24 cellular contexts compared by ENCODE assay signal in the genomic region with DNA sequence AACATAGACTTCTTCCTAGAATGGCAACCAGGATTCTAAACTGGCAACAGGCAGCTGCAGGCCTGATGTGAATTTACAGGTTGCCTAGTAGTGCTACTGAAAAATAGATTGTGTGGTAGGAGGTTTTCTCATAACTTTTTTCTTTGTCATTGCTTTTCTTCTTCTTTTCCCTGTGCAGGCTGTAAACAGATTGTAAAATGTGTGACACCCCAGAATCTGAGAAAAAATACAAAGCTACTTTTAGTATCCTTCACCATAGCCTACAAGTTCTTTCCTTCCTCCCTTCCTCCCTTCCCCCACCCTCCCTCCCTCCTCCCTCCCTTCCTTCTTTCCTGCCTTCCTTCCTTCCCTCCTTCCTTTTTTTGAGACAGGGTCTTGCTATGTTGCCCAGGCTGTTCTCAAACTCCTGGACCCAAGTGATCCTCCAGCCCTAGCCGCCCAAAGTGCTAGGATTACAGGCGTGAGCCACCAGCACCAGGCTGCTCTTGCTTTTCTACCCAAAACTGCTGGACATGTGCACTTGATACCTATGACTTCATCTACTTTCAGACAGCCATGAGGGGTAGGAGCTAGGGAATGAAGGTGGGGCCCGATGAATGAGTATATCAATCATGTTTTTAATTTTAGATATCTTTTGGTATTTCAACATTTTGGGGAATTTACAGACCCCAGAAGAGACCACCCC.
"Had no signal": no experiment of that assay in that cellular context is flagged by ENCODE, and none has a peak within 500 bp of the region (broad histone marks: within the 10 kb centered on the region; RNA-seq: fewer than 3 reads in every experiment).

No MANE protein-coding gene starts in this region.

- H3K36me3 Mint-ChIP-seq: memory B cell; naive thymus-derived CD8-positive, alpha-beta T cell; stimulated activated effector memory CD8-positive, alpha-beta T cell treated with anti-CD3 and anti-CD28 coated beads, Interleukin-12 subunit alpha, Interleukin-12 subunit beta, amount 100 ng/mL, for 72 hours had no signal

- H3K4me3 Mint-ChIP-seq: dendritic cell treated with granulocyte-macrophage colony-stimulating factor and Interleukin-4, amounts not matched to agents 40 ng/mL and 50 ng/mL, for 4 days; memory B cell; naive thymus-derived CD8-positive, alpha-beta T cell; nephron progenitor cell; stimulated activated effector memory CD8-positive, alpha-beta T cell treated with anti-CD3 and anti-CD28 coated beads, Interleukin-12 subunit alpha, Interleukin-12 subunit beta, amount 100 ng/mL, for 72 hours had no signal

- H3K9me3 Mint-ChIP-seq: memory B cell; stimulated activated effector memory CD8-positive, alpha-beta T cell treated with anti-CD3 and anti-CD28 coated beads, Interleukin-12 subunit alpha, Interleukin-12 subunit beta, amount 100 ng/mL, for 72 hours had no signal

- H3K4me3 ChIP-seq: lung, prostate gland, right atrium auricular region, sigmoid colon, stomach, tibial artery, upper lobe of right lung, uterus had no signal

- H3K27ac ChIP-seq: prostate gland, right atrium auricular region, stomach, tibial artery, upper lobe of right lung, uterus had no signal

- H3K27ac Mint-ChIP-seq: dendritic cell treated with granulocyte-macrophage colony-stimulating factor and Interleukin-4, amounts not matched to agents 40 ng/mL and 50 ng/mL, for 4 days; memory B cell; naive thymus-derived CD8-positive, alpha-beta T cell; stimulated activated effector memory CD8-positive, alpha-beta T cell treated with anti-CD3 and anti-CD28 coated beads, Interleukin-12 subunit alpha, Interleukin-12 subunit beta, amount 100 ng/mL, for 72 hours had no signal

- H3K36me3 ChIP-seq: prostate gland, right atrium auricular region, sigmoid colon, stomach, tibial artery, upper lobe of right lung, uterus had no signal

- H3K9me3 ChIP-seq: prostate gland, right atrium auricular region, sigmoid colon, stomach, tibial artery, upper lobe of right lung, uterus had no signal

- H3K27me3 Mint-ChIP-seq: dendritic cell treated with granulocyte-macrophage colony-stimulating factor and Interleukin-4, amounts not matched to agents 40 ng/mL and 50 ng/mL, for 4 days had no signal

- H3K4me1 ChIP-seq: prostate gland, right atrium auricular region, stomach, tibial artery, upper lobe of right lung, uterus had no signal

- DNase-seq: central memory CD4-positive, alpha-beta T cell; effector CD8-positive, alpha-beta T cell; left ventricle myocardium superior; naive thymus-derived CD8-positive, alpha-beta T cell; nephron progenitor cell; nucleus accumbens; sigmoid colon; stimulated activated CD4-positive, alpha-beta T cell treated with anti-CD3 and anti-CD28 coated beads, Interleukin-2, amount 100 ng/mL, for 24 hours; stimulated activated CD4-positive, alpha-beta T cell treated with anti-CD3 and anti-CD28 coated beads, Interleukin-4, amount 100 ng/mL, for 24 hours; stimulated activated naive CD4-positive, alpha-beta T cell treated with Interleukin-2 at 50 U/mL for 16 hours; stomach; tibial artery; upper lobe of right lung; uterus had no signal

- H3K4me1 Mint-ChIP-seq: memory B cell; stimulated activated effector memory CD8-positive, alpha-beta T cell treated with anti-CD3 and anti-CD28 coated beads, Interleukin-12 subunit alpha, Interleukin-12 subunit beta, amount 100 ng/mL, for 72 hours had no signal

- FAIRE-seq: colon, endometrium, frontal cortex, islet of Langerhans had no signal

- H3K27me3 ChIP-seq: right atrium auricular region, sigmoid colon, stomach, tibial artery, upper lobe of right lung, uterus had no signal

- ATAC-seq: left ventricle myocardium superior; naive thymus-derived CD8-positive, alpha-beta T cell; stimulated activated effector memory CD8-positive, alpha-beta T cell treated with anti-CD3 and anti-CD28 coated beads, Interleukin-12 subunit alpha, Interleukin-12 subunit beta, amount 100 ng/mL, for 72 hours; upper lobe of right lung had no signal
